ENCODE assay signal across 14 cellular contexts in the genomic region with DNA sequence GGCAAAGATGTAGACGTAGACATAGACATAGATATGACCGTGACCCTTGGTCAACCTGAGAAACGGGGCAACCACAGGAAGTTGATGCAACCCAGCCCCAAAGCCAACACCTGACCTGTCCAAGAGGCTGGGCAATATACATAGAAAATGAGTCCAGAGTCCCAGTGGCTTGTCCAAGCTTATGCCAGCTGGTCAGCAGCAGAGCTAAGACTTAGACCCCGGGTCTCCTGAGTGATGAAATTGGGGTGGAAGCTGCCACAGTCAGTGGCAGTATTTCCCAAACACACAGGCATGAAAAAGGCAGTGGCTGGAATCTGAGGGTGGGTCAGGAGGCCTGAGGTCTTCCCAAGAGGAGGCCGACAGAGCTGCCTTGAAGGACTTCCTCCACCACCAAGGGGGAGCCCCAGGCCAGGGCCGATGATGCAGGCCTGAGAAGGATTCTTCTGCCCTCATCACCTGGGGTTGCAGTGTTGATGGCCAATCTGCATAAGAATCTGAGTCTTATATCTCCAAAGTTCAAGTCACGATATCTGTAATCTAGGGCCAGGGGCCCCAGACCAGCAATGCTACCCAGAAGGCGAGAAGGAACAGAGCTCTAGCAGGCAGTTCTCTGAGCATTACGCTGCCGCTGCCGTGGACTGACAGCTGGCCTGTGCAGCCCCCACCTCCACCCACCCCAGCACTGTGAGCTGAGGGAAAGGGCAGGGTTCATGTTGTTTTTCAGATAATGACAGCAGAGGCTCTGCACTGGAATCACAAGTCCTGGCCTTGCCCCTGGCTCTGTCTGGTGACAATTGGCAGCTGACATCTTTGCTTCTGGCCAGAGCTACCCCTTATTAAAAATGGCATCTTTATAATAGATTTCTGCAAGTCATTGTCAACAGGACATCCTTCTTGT.
DNase-seq lines count a peak whose midpoint lies in the region; ATAC-seq and TF ChIP-seq lines count a peak whose summit lies in the region.
"Had no signal": no experiment of that assay in that cellular context is flagged by ENCODE, and none has a peak within 500 bp of the region (broad histone marks: within the 10 kb centered on the region; RNA-seq: fewer than 3 reads in every experiment).

No MANE protein-coding gene starts in this region.

- H3K36me3 Mint-ChIP-seq in neural crest cell (ENCODE audit: low read depth), result no peaks in the 10 kb centered on the region
- no peaks in the 10 kb centered on the region for H3K36me3 Mint-ChIP-seq in Calu3 (ENCODE audit: insufficient read depth, unreplicated experiment)
- H3K36me3 Mint-ChIP-seq: IgD-negative memory B cell had no signal

- no peaks in the 10 kb centered on the region for H3K27me3 ChIP-seq in BLaER1 treated with 17β-estradiol and CSF1 and Interleukin-3, amounts not matched to agents 10 nM and 100 nM
- H3K27me3 ChIP-seq in HAP-1 (ENCODE audit: low read depth), result no peaks in the 10 kb centered on the region

- in situ Hi-C loops in HAP-1 (cut with MboI; ENCODE audit: low sequenced_read_pairs), result no loop called here

- peak overlapping the region in 9 of 11 experiments; percentile 2 to 85 (median 68); a peak in 14 of 22 replicates for H3K4me2 ChIP-seq in BLaER1 treated with 17β-estradiol and CSF1 and Interleukin-3, amounts not matched to agents 10 nM and 100 nM

- no peak overlapping the region for H3K4me3 ChIP-seq in BLaER1 treated with 17β-estradiol and CSF1 and Interleukin-3, amounts not matched to agents 10 nM and 100 nM
- H3K4me3 ChIP-seq in HAP-1, result no peak overlapping the region
- H3K4me3 ChIP-seq: left lung, SK-N-MC, skin epidermis had no signal

- H3K27me3 Mint-ChIP-seq in neural crest cell (ENCODE audit: low read depth), result no peaks in the 10 kb centered on the region
- peaks cover 96% of the 10 kb centered on the region for H3K27me3 Mint-ChIP-seq in Calu3 (ENCODE audit: unreplicated experiment)
- H3K27me3 Mint-ChIP-seq: activated CD8-positive, alpha-beta T cell treated with anti-CD3 and anti-CD28 coated beads for 36 hours had no signal

- TF ChIP-seq CTCF in neural crest cell (conservative IDR thresholded peaks at IDR 0.05) (no peak), Calu3 (IDR thresholded peaks at IDR 0.05; ENCODE audit: unreplicated experiment) (no peak)

- ATAC-seq in Right ventricle myocardium superior (ENCODE audit: poor library complexity), result peak; percentile 66
- ATAC-seq: activated CD8-positive, alpha-beta T cell treated with anti-CD3 and anti-CD28 coated beads for 36 hours; activated naive CD8-positive, alpha-beta T cell treated with anti-CD3 and anti-CD28 coated beads, Interleukin-2, amount 50 U/mL, for 24 hours; left lung had no signal

- H3K9me3 ChIP-seq in BLaER1 treated with 17β-estradiol and CSF1 and Interleukin-3, amounts not matched to agents 10 nM and 100 nM (replicated peaks in 1 of 11), result no peaks in the 10 kb centered on the region
- no peaks in the 10 kb centered on the region for H3K9me3 ChIP-seq in HAP-1
- H3K9me3 ChIP-seq: left lung had no signal

- peak; percentile 17 for DNase-seq in NCI-H524 treated with DMSO at 0.1 percent for 48 hours (lab: John Stamatoyannopoulos, UW)
- DNase-seq in Right ventricle myocardium superior, result no peak
- DNase-seq in neural crest cell (ENCODE audit: low read depth, low spot score), result peak; percentile 22
- no peak for DNase-seq in Calu3
- DNase-seq in NOMO-1 treated with dmso at 0.1 percent for 144 hours (lab: John Stamatoyannopoulos, UW; ENCODE audit: unreplicated experiment), result no peak
- DNase-seq in HAP-1 (ENCODE audit: low spot score in 2 of 2), result no peak
- no peak for DNase-seq in NCI-H1105 treated with DMSO at 0.1 percent for 48 hours (lab: John Stamatoyannopoulos, UW)
- DNase-seq: activated CD8-positive, alpha-beta T cell treated with anti-CD3 and anti-CD28 coated beads for 36 hours; activated naive CD8-positive, alpha-beta T cell treated with anti-CD3 and anti-CD28 coated beads, Interleukin-2, amount 50 U/mL, for 24 hours; left lung had no signal

- H3K4me1 Mint-ChIP-seq in neural crest cell, result peaks cover 38% of the 10 kb centered on the region
- no peaks in the 10 kb centered on the region for H3K4me1 Mint-ChIP-seq in Calu3 (ENCODE audit: low read depth, unreplicated experiment)

- H3K4me3 Mint-ChIP-seq in neural crest cell, result no peak overlapping the region
- H3K4me3 Mint-ChIP-seq in Calu3 (ENCODE audit: low read depth, unreplicated experiment), result no peak overlapping the region
- H3K4me3 Mint-ChIP-seq: activated CD8-positive, alpha-beta T cell treated with anti-CD3 and anti-CD28 coated beads for 36 hours; activated naive CD8-positive, alpha-beta T cell treated with anti-CD3 and anti-CD28 coated beads, Interleukin-2, amount 50 U/mL, for 24 hours; IgD-negative memory B cell had no signal

- peak overlapping the region; percentile 43 for H3K27ac Mint-ChIP-seq in neural crest cell (ENCODE audit: unreplicated experiment)
- no peak overlapping the region for H3K27ac Mint-ChIP-seq in Calu3 (ENCODE audit: unreplicated experiment)
- H3K27ac Mint-ChIP-seq: activated naive CD8-positive, alpha-beta T cell treated with anti-CD3 and anti-CD28 coated beads, Interleukin-2, amount 50 U/mL, for 24 hours; IgD-negative memory B cell had no signal

- CTCF ChIA-PET in Calu3 (lab: Charles Lee), result no interaction called here

- no peaks in the 10 kb centered on the region for H3K9me3 Mint-ChIP-seq in neural crest cell
- no peaks in the 10 kb centered on the region for H3K9me3 Mint-ChIP-seq in Calu3 (ENCODE audit: low read depth, unreplicated experiment)
- H3K9me3 Mint-ChIP-seq: activated CD8-positive, alpha-beta T cell treated with anti-CD3 and anti-CD28 coated beads for 36 hours; activated naive CD8-positive, alpha-beta T cell treated with anti-CD3 and anti-CD28 coated beads, Interleukin-2, amount 50 U/mL, for 24 hours; IgD-negative memory B cell had no signal

- H4K20me1 ChIP-seq in BLaER1 treated with 17β-estradiol and CSF1 and Interleukin-3, amounts not matched to agents 10 nM and 100 nM, result no peaks in the 10 kb centered on the region; a peak in 1 of 22 replicates

- H3K4me1 ChIP-seq in BLaER1 treated with 17β-estradiol and CSF1 and Interleukin-3, amounts not matched to agents 10 nM and 100 nM, result peaks cover 10 to 71% (median 52%) of the 10 kb centered on the region in 10 experiments; a peak in 18 of 20 replicates
- H3K4me1 ChIP-seq in HAP-1, result no peaks in the 10 kb centered on the region
- H3K4me1 ChIP-seq: left lung had no signal

- no peaks in the 10 kb centered on the region for H3K36me3 ChIP-seq in BLaER1 treated with 17β-estradiol and CSF1 and Interleukin-3, amounts not matched to agents 10 nM and 100 nM
- no peaks in the 10 kb centered on the region for H3K36me3 ChIP-seq in HAP-1 (replicated peaks)
- H3K36me3 ChIP-seq: left lung had no signal

- no TSS peak for BruUV-seq in Calu3 (replicated peaks; lab: Mats Ljungman, UMichigan)

- no peak overlapping the region; a peak in 1 of 22 replicates for H3K27ac ChIP-seq in BLaER1 treated with 17β-estradiol and CSF1 and Interleukin-3, amounts not matched to agents 10 nM and 100 nM
- H3K27ac ChIP-seq: left lung, SK-N-MC had no signal

- no peak overlapping the region for H3K9ac ChIP-seq in BLaER1 treated with 17β-estradiol and CSF1 and Interleukin-3, amounts not matched to agents 10 nM and 100 nM

- intact Hi-C loops in Right ventricle myocardium superior (cut with DNase I), result no loop called here
- intact Hi-C loops in Calu3 (cut with micrococcal nuclease; ENCODE audit: unreplicated experiment), result no loop called here

Comparison
In these comparisons a context has a peak if more than half of its experiments do, and no peak if none do; other contexts are left out.
1. DNase-seq: peak in NCI-H524 treated with DMSO at 0.1 percent for 48 hours (single experiment) and neural crest cell (single experiment); none in Right ventricle myocardium superior (single experiment), Calu3 (single experiment), NOMO-1 treated with dmso at 0.1 percent for 144 hours (single experiment), HAP-1 (0 of 2) and NCI-H1105 treated with DMSO at 0.1 percent for 48 hours (single experiment).